1 cellular context compared by ENCODE assay signal in genomic region chr3:53473422-53473821, GRCh38.
TF ChIP-seq lines count a peak whose summit lies in the region.

No MANE protein-coding gene starts in this region.

TF ChIP-seq in HepG2, 621 proteins besides CTCF, POLR2A, EP300 and RAD21 (continued from another document and continues in another):
- TF ChIP-seq MLXIP (CRISPR knock-in tag; IDR thresholded peaks at IDR 0.05; ENCODE audit: borderline replicate concordance) (no peak), ZNF224 (CRISPR knock-in tag; IDR thresholded peaks at IDR 0.05) (no peak), CC2D1A (CRISPR knock-in tag; IDR thresholded peaks at IDR 0.05) (no peak), ZNF552 (CRISPR knock-in tag; IDR thresholded peaks at IDR 0.05; ENCODE audit: borderline replicate concordance) (no peak), XRCC5 (optimal IDR thresholded peaks at IDR 0.05; ENCODE audit: low read length) (no peak), DR1 (CRISPR knock-in tag; IDR thresholded peaks at IDR 0.05) (no peak), MYNN (CRISPR knock-in tag; IDR thresholded peaks at IDR 0.05; ENCODE audit: low read depth) (no peak), PRMT3 (CRISPR knock-in tag; IDR thresholded peaks at IDR 0.05; ENCODE audit: borderline replicate concordance, low read depth) (no peak), ZFP90 (CRISPR knock-in tag; IDR thresholded peaks at IDR 0.05; ENCODE audit: borderline replicate concordance) (no peak), ZNF260 (CRISPR knock-in tag; IDR thresholded peaks at IDR 0.05; ENCODE audit: borderline replicate concordance, low read depth) (no peak), ZNF484 (CRISPR knock-in tag; IDR thresholded peaks at IDR 0.05; ENCODE audit: borderline replicate concordance, low read depth) (no peak), ZNF343 (CRISPR knock-in tag; IDR thresholded peaks at IDR 0.05) (no peak), CAMTA2 (CRISPR knock-in tag; IDR thresholded peaks at IDR 0.05; ENCODE audit: borderline replicate concordance) (no peak), FOSL1 (CRISPR knock-in tag; IDR thresholded peaks at IDR 0.05; ENCODE audit: borderline replicate concordance) (no peak), ZNF275 (CRISPR knock-in tag; IDR thresholded peaks at IDR 0.05; ENCODE audit: borderline replicate concordance) (no peak), ATAD3A (CRISPR knock-in tag; IDR thresholded peaks at IDR 0.05) (no peak), SAFB2 (CRISPR knock-in tag; IDR thresholded peaks at IDR 0.05; ENCODE audit: borderline replicate concordance, low read depth) (no peak), RAD51 (IDR thresholded peaks at IDR 0.05; ENCODE audit: borderline replicate concordance) (no peak), ARNT (IDR thresholded peaks at IDR 0.05) (no peak), ZBTB4 (CRISPR knock-in tag; IDR thresholded peaks at IDR 0.05; ENCODE audit: borderline replicate concordance) (no peak), TBL1XR1 (IDR thresholded peaks at IDR 0.05; ENCODE audit: borderline replicate concordance, low read length, partially characterized antibody) (no peak), GPBP1L1 (CRISPR knock-in tag; IDR thresholded peaks at IDR 0.05) (no peak), MED8 (CRISPR knock-in tag; IDR thresholded peaks at IDR 0.05; ENCODE audit: insufficient replicate concordance) (peak; percentile 51), SOX6 (IDR thresholded peaks at IDR 0.05) (no peak), SOX6 (CRISPR knock-in tag; IDR thresholded peaks at IDR 0.05) (peak; percentile 69), ZNF430 (CRISPR knock-in tag; IDR thresholded peaks at IDR 0.05) (no peak), HNF1A (IDR thresholded peaks at IDR 0.05; ENCODE audit: low read depth) (no peak), HNF1A (CRISPR knock-in tag; IDR thresholded peaks at IDR 0.05; ENCODE audit: borderline replicate concordance) (peak; percentile 34; the same call in 1 of the 2 replicates), HBP1 (CRISPR knock-in tag; IDR thresholded peaks at IDR 0.05; ENCODE audit: low read depth) (no peak), KMT2B (CRISPR knock-in tag; IDR thresholded peaks at IDR 0.05) (no peak), HMG20B (CRISPR knock-in tag; conservative IDR thresholded peaks at IDR 0.05) (no peak), PAWR (CRISPR knock-in tag; IDR thresholded peaks at IDR 0.05; ENCODE audit: borderline replicate concordance) (no peak), REST (IDR thresholded peaks at IDR 0.05; ENCODE audit: borderline replicate concordance in 1 of 2, low read depth in 1 of 2, low read length in 2 of 2) (no peak), ZNF317 (CRISPR knock-in tag; IDR thresholded peaks at IDR 0.05) (peak; percentile 44), ZNF644 (CRISPR knock-in tag; IDR thresholded peaks at IDR 0.05; ENCODE audit: low read depth) (peak; percentile 70), HNRNPUL1 (IDR thresholded peaks at IDR 0.05; ENCODE audit: low read depth, low read length) (no peak), CHD2 (IDR thresholded peaks at IDR 0.05; ENCODE audit: low read depth, low read length) (no peak), TFAP4 (IDR thresholded peaks at IDR 0.05; ENCODE audit: borderline replicate concordance, low read depth) (no peak)
